Comparison of ENCODE assay signal across 9 cellular contexts in genomic region chr17:77957215-77957868, GRCh38. TPM values are rescaled to one million over a fixed set of nuclear protein-coding genes. Genes with fewer than 3 reads are reported as not detected.
DNase-seq lines count a peak whose midpoint lies in the region; ATAC-seq, FAIRE-seq and TF ChIP-seq lines count a peak whose summit lies in the region.
"Had no signal": no experiment of that assay in that cellular context is flagged by ENCODE, and none has a peak within 500 bp of the region (broad histone marks: within the 10 kb centered on the region; RNA-seq: fewer than 3 reads in every experiment).

No MANE protein-coding gene starts in this region.

- H3K36me3 Mint-ChIP-seq in activated CD4-positive, alpha-beta T cell treated with anti-CD3 and anti-CD28 coated beads, Interleukin-2, amount 10 ng/mL, durations not matched to agents 7 days and 5 days (ENCODE audit: low read depth) = peaks cover 10% of the 10 kb centered on the region

- POLR2A ChIA-PET in activated CD4-positive, alpha-beta T cell treated with anti-CD3 and anti-CD28 coated beads, Interleukin-2, amount 10 ng/mL, durations not matched to agents 7 days and 5 days (lab: Charles Lee) = no interaction called here

- peak; percentile 16 for DNase-seq in activated CD4-positive, alpha-beta T cell treated with anti-CD3 and anti-CD28 coated beads, Interleukin-2, amount 10 ng/mL, durations not matched to agents 7 days and 5 days
- DNase-seq in activated CD4-positive, alpha-beta T cell treated with anti-CD3 and anti-CD28 coated beads for 48 hours = no peak
- DNase-seq in MV-4-11 (lab: John Stamatoyannopoulos, UW) = peak; percentile 67
- DNase-seq in bronchial epithelial cell (ENCODE audit: low read depth) = no peak
- no peak for DNase-seq in lung (ENCODE audit: low spot score)
- DNase-seq in upper lobe of right lung = no peak
- no peak for DNase-seq in NCI-H446 (lab: John Stamatoyannopoulos, UW)

- H3K27me3 Mint-ChIP-seq in activated CD4-positive, alpha-beta T cell treated with anti-CD3 and anti-CD28 coated beads, Interleukin-2, amount 10 ng/mL, durations not matched to agents 7 days and 5 days = peaks cover 43% of the 10 kb centered on the region

- H3K9me3 ChIP-seq in lung (ENCODE audit: control insufficient read depth in 2 of 2, insufficient read depth in 1 of 2, low read length in 1 of 2) = no peaks in the 10 kb centered on the region
- no peaks in the 10 kb centered on the region for H3K9me3 ChIP-seq in upper lobe of right lung

- H3K4me1 Mint-ChIP-seq in activated CD4-positive, alpha-beta T cell treated with anti-CD3 and anti-CD28 coated beads, Interleukin-2, amount 10 ng/mL, durations not matched to agents 7 days and 5 days = peaks cover 37% of the 10 kb centered on the region

- H3K9me3 Mint-ChIP-seq in activated CD4-positive, alpha-beta T cell treated with anti-CD3 and anti-CD28 coated beads, Interleukin-2, amount 10 ng/mL, durations not matched to agents 7 days and 5 days = peaks cover 3% of the 10 kb centered on the region

- intact Hi-C loops in upper lobe of right lung (cut with DNase I) = no loop called here

- peak overlapping the region; percentile 88 for H3K4me3 Mint-ChIP-seq in activated CD4-positive, alpha-beta T cell treated with anti-CD3 and anti-CD28 coated beads, Interleukin-2, amount 10 ng/mL, durations not matched to agents 7 days and 5 days

- peaks cover 5 to 7% of the 10 kb centered on the region in 2 donors for H3K4me1 ChIP-seq in lung (ENCODE audit: control insufficient read depth in 2 of 2, insufficient read depth in 2 of 2, low read length in 2 of 2)
- H3K4me1 ChIP-seq in upper lobe of right lung = peaks cover 18% of the 10 kb centered on the region

- ATAC-seq in lung (ENCODE audit: insufficient read depth, low FRiP score) (no peak), upper lobe of right lung (no peak), HG02678 (IDR thresholded peaks at IDR 0.05; ENCODE audit: unreplicated experiment) (no peak)

- H3K27me3 ChIP-seq in bronchial epithelial cell (ENCODE audit: control insufficient read depth, insufficient read depth, low read length) (peaks cover 12% of the 10 kb centered on the region), lung (ENCODE audit: control insufficient read depth, insufficient read depth) (no peaks in the 10 kb centered on the region), upper lobe of right lung (no peaks in the 10 kb centered on the region)

- H3K4me3 ChIP-seq in bronchial epithelial cell (ENCODE audit: low read depth, low read length) = peak overlapping the region; percentile 51
- peak overlapping the region; percentile 30 for H3K4me3 ChIP-seq in lung
- H3K4me3 ChIP-seq in upper lobe of right lung = peak overlapping the region; percentile 72

- 8 to 14% methylated on average over 25 of the region's 25 CpGs for WGBS in lung, 2 donors

- FAIRE-seq in bronchial epithelial cell (lab: Jason Lieb, UNC) = no peak
- FAIRE-seq: endometrium had no signal

- no peaks in the 10 kb centered on the region for H3K36me3 ChIP-seq in bronchial epithelial cell (ENCODE audit: control insufficient read depth, insufficient read depth, low read length)
- H3K36me3 ChIP-seq in lung (ENCODE audit: control insufficient read depth in 2 of 2, insufficient read depth in 2 of 2, low read length in 2 of 2) = no peaks in the 10 kb centered on the region
- no peaks in the 10 kb centered on the region for H3K36me3 ChIP-seq in upper lobe of right lung

- H3K27ac ChIP-seq in lung (ENCODE audit: low read depth in 1 of 2, low read length in 1 of 2) (peak overlapping the region in 1 of 2 donors; percentile 52), upper lobe of right lung (peak overlapping the region; percentile 76)

- peak overlapping the region; percentile 94 for H3K27ac Mint-ChIP-seq in activated CD4-positive, alpha-beta T cell treated with anti-CD3 and anti-CD28 coated beads, Interleukin-2, amount 10 ng/mL, durations not matched to agents 7 days and 5 days

- no peak for TF ChIP-seq CTCF in bronchial epithelial cell (IDR thresholded peaks at IDR 0.05; ENCODE audit: insufficient read depth, low read length, severe bottlenecking)
- TF ChIP-seq CTCF in lung (IDR thresholded peaks at IDR 0.05; ENCODE audit: control extremely low read depth, extremely low read depth) = no peak
- no peak for TF ChIP-seq CTCF in upper lobe of right lung (IDR thresholded peaks at IDR 0.05)

- CTCF ChIA-PET in activated CD4-positive, alpha-beta T cell treated with anti-CD3 and anti-CD28 coated beads, Interleukin-2, amount 10 ng/mL, durations not matched to agents 7 days and 5 days (lab: Charles Lee) = no interaction called here

RNA-seq across cellular contexts. Expression of gene TNRC6C, which starts 1.2 kb away (rescaled TPM):
- 10 to 100 TPM; 40.2 to 41.8 TPM for total RNA-seq in activated CD4-positive, alpha-beta T cell treated with anti-CD3 and anti-CD28 coated beads, Interleukin-2, amount 10 ng/mL, durations not matched to agents 7 days and 5 days
- total RNA-seq in bronchial epithelial cell (0.79 and 1.3 TPM in 2 replicates), lung (10 to 100 TPM; 23.4 to 25.9 TPM), upper lobe of right lung (21.7 TPM)
- polyA plus RNA-seq in lung = 1 to 10 TPM; 2.2 to 4.3 TPM

Comparison
In these comparisons a context has a peak if more than half of its experiments do, and no peak if none do; other contexts are left out.
1. DNase-seq: peak in activated CD4-positive, alpha-beta T cell treated with anti-CD3 and anti-CD28 coated beads, Interleukin-2, amount 10 ng/mL, durations not matched to agents 7 days and 5 days (single experiment) and MV-4-11 (single experiment); none in activated CD4-positive, alpha-beta T cell treated with anti-CD3 and anti-CD28 coated beads for 48 hours (single experiment), bronchial epithelial cell (single experiment), lung (single experiment), upper lobe of right lung (single experiment) and NCI-H446 (0 of 2).
2. Peak in every context shown above with its lines, with median percentiles within 50 percentile points of each other: H3K4me3 ChIP-seq.